ENCODE assay signal across 9 cellular contexts in the genomic region with DNA sequence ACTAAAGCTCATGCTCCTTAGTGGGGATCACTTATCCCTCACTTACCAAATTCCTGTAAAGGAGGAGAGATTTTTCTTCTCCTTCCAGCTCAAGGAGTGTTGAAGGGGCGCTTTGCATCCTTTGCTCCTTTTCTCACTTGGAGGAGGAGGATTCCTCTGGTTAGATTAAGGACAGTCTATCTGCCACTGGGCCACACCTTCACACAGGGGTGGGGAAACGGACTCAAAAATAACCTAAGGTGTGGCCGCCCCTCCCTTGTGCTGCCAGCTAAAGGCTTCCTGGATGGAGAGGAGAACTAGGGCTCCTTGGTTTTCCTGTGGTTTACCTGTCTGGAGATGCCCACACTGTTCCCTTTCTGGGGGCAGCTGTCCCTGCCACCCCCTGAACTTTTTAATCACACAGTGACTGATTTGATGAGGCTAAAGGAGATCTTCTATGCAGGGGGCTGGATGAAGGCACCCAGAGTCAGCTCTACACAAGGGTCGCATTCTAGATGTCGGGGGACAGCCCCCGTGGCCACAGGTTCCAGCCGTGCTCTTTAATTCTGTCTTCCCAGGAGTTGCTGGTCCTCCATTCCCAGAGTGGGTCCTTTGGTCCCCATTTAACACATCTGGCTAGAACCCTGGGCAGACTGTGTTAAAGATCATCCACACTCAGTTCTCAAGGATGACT. TPM values are rescaled to one million over a fixed set of nuclear protein-coding genes. Genes with fewer than 3 reads are reported as not detected.
DNase-seq lines count a peak whose midpoint lies in the region; ATAC-seq and TF ChIP-seq lines count a peak whose summit lies in the region.
"Had no signal": no experiment of that assay in that cellular context is flagged by ENCODE, and none has a peak within 500 bp of the region (broad histone marks: within the 10 kb centered on the region; RNA-seq: fewer than 3 reads in every experiment).

No MANE protein-coding gene starts in this region.

- H3K4me3 ChIP-seq in ACC112 (ENCODE audit: low read depth, low read length) (0 out of 2 replicates have a peak overlapping the region, but pooled peaks have one; percentile 35), muscle layer of duodenum (ENCODE audit: low read depth in 1 of 2, low read length in 2 of 2) (peak overlapping the region; percentile 20 to 27), MG63 (no peak overlapping the region)
- H3K4me3 ChIP-seq: HAP-1 had no signal

- H3K4me3 Mint-ChIP-seq in activated T-helper 2 cell treated with anti-CD3 and anti-CD28 coated beads, Interferon-gamma antibody, Interleukin-2, Interleukin-4, amounts not matched to agents 10 μg/mL and 5 μg/mL and 100 μg/mL, durations not matched to agents 14 hours and 24 hours and 36 hours (ENCODE audit: low read depth): no peak overlapping the region
- no peak overlapping the region for H3K4me3 Mint-ChIP-seq in MCF 10A (ENCODE audit: unreplicated experiment)

- intact Hi-C loops in activated T-helper 2 cell treated with anti-CD3 and anti-CD28 coated beads, Interferon-gamma antibody, Interleukin-2, Interleukin-4, amounts not matched to agents 10 μg/mL and 5 μg/mL and 100 μg/mL, durations not matched to agents 14 hours and 24 hours and 36 hours (cut with micrococcal nuclease): loop anchor here (1.0 to 5.0 kb wide), 2 partner anchors 14 to 34 kb away; partner anchors contain the start of gene GLRX
- intact Hi-C loops in MCF 10A (cut with micrococcal nuclease): no loop called here

- H3K27ac ChIP-seq in ACC112 (ENCODE audit: low read depth, low read length) (peak overlapping the region; percentile 64), muscle layer of duodenum (ENCODE audit: low read length) (peak overlapping the region; percentile 74)

- H3K27me3 Mint-ChIP-seq in activated T-helper 2 cell treated with anti-CD3 and anti-CD28 coated beads, Interferon-gamma antibody, Interleukin-2, Interleukin-4, amounts not matched to agents 10 μg/mL and 5 μg/mL and 100 μg/mL, durations not matched to agents 14 hours and 24 hours and 36 hours (ENCODE audit: low read depth): no peaks in the 10 kb centered on the region
- no peaks in the 10 kb centered on the region for H3K27me3 Mint-ChIP-seq in MCF 10A (ENCODE audit: insufficient read depth, unreplicated experiment)

- BruUV-seq in MCF 10A (replicated peaks; lab: Mats Ljungman, UMichigan): no TSS peak

- H3K27ac Mint-ChIP-seq in activated T-helper 2 cell treated with anti-CD3 and anti-CD28 coated beads, Interferon-gamma antibody, Interleukin-2, Interleukin-4, amounts not matched to agents 10 μg/mL and 5 μg/mL and 100 μg/mL, durations not matched to agents 14 hours and 24 hours and 36 hours: peak overlapping the region; percentile 60
- H3K27ac Mint-ChIP-seq in MCF 10A (ENCODE audit: low read depth, unreplicated experiment): no peak overlapping the region

- H3K9me3 ChIP-seq in muscle layer of duodenum (ENCODE audit: control insufficient read depth in 1 of 2, low read length in 2 of 2): no peaks in the 10 kb centered on the region
- no peaks in the 10 kb centered on the region for H3K9me3 ChIP-seq in MG63
- H3K9me3 ChIP-seq: HAP-1 had no signal

- DNase-seq in activated T-helper 2 cell treated with anti-CD3 and anti-CD28 coated beads, Interferon-gamma antibody, Interleukin-2, Interleukin-4, amounts not matched to agents 10 μg/mL and 5 μg/mL and 100 μg/mL, durations not matched to agents 14 hours and 24 hours and 36 hours (ENCODE audit: low spot score): no peak
- no peak for DNase-seq in MCF 10A (ENCODE audit: unreplicated experiment)
- no peak for DNase-seq in MG63
- no peak for DNase-seq in NCI-H69 (lab: John Stamatoyannopoulos, UW)
- DNase-seq in NCI-H446 (lab: John Stamatoyannopoulos, UW): no peak

- H3K36me3 ChIP-seq in ACC112 (ENCODE audit: insufficient read depth, low read length): no peaks in the 10 kb centered on the region; the same call in 1 of the 2 replicates
- no peaks in the 10 kb centered on the region for H3K36me3 ChIP-seq in muscle layer of duodenum (ENCODE audit: control insufficient read depth in 1 of 2, insufficient read depth in 2 of 2, low read length in 2 of 2)
- peaks cover 1% of the 10 kb centered on the region; the same call in 1 of the 2 replicates for H3K36me3 ChIP-seq in MG63
- H3K36me3 ChIP-seq: HAP-1 had no signal

- H2AFZ ChIP-seq in ACC112 (ENCODE audit: low read length, unreplicated experiment): no peak overlapping the region

- TF ChIP-seq CTCF in MCF 10A (IDR thresholded peaks at IDR 0.05; ENCODE audit: unreplicated experiment): no peak

- H3K4me1 Mint-ChIP-seq in activated T-helper 2 cell treated with anti-CD3 and anti-CD28 coated beads, Interferon-gamma antibody, Interleukin-2, Interleukin-4, amounts not matched to agents 10 μg/mL and 5 μg/mL and 100 μg/mL, durations not matched to agents 14 hours and 24 hours and 36 hours (ENCODE audit: low read depth): peaks cover 46% of the 10 kb centered on the region
- H3K4me1 Mint-ChIP-seq in MCF 10A (ENCODE audit: insufficient read depth, unreplicated experiment): peaks cover 3% of the 10 kb centered on the region

- CTCF ChIA-PET in MCF 10A (lab: Yijun Ruan, JAX): interaction anchor here (0.6 to 2.4 kb wide), 6 partner anchors 13 to 152 kb away, joined by 3 to 17 read pairs (median 4); no protein-coding TSS in a partner anchor

- POLR2A ChIA-PET in MCF 10A (lab: Yijun Ruan, JAX): no interaction called here

- peaks cover 13% of the 10 kb centered on the region for H3K36me3 Mint-ChIP-seq in activated T-helper 2 cell treated with anti-CD3 and anti-CD28 coated beads, Interferon-gamma antibody, Interleukin-2, Interleukin-4, amounts not matched to agents 10 μg/mL and 5 μg/mL and 100 μg/mL, durations not matched to agents 14 hours and 24 hours and 36 hours (ENCODE audit: low read depth)
- H3K36me3 Mint-ChIP-seq in MCF 10A (ENCODE audit: insufficient read depth, unreplicated experiment): no peaks in the 10 kb centered on the region

- no peaks in the 10 kb centered on the region for H3K9me3 Mint-ChIP-seq in activated T-helper 2 cell treated with anti-CD3 and anti-CD28 coated beads, Interferon-gamma antibody, Interleukin-2, Interleukin-4, amounts not matched to agents 10 μg/mL and 5 μg/mL and 100 μg/mL, durations not matched to agents 14 hours and 24 hours and 36 hours
- H3K9me3 Mint-ChIP-seq in MCF 10A (ENCODE audit: unreplicated experiment): no peaks in the 10 kb centered on the region

- H3K27me3 ChIP-seq in ACC112 (ENCODE audit: insufficient read depth, low read length) (no peaks in the 10 kb centered on the region), muscle layer of duodenum (ENCODE audit: low read depth, low read length) (no peaks in the 10 kb centered on the region), MG63 (no peaks in the 10 kb centered on the region)

- H3K4me1 ChIP-seq in ACC112 (ENCODE audit: control insufficient read depth, insufficient read depth, low read length, unreplicated experiment) (peaks cover 41% of the 10 kb centered on the region), muscle layer of duodenum (ENCODE audit: control insufficient read depth in 1 of 2, insufficient read depth in 2 of 2, low read length in 2 of 2) (peaks cover 26 to 30% of the 10 kb centered on the region in 2 donors)

- no peaks in the 10 kb centered on the region for H3K79me2 ChIP-seq in ACC112 (ENCODE audit: control insufficient read depth, insufficient read depth, low read length, unreplicated experiment)

- ATAC-seq in GM21360 (IDR thresholded peaks at IDR 0.05; ENCODE audit: unreplicated experiment): peak; percentile 4

RNA-seq across cellular contexts. Expression of gene GLRX, which starts 14.4 kb away (rescaled TPM):
- total RNA-seq in activated T-helper 2 cell treated with anti-CD3 and anti-CD28 coated beads, Interferon-gamma antibody, Interleukin-2, Interleukin-4, amounts not matched to agents 10 μg/mL and 5 μg/mL and 100 μg/mL, durations not matched to agents 14 hours and 24 hours and 36 hours: 14.9 and 18.5 TPM in 2 replicates
- 41.4 and 59.2 TPM in 2 replicates for total RNA-seq in MCF 10A (2022)
- total RNA-seq in MG63 (2014; rRNA removed; shearing (Covaris generic); ENCODE audit: low replicate concordance): 87.3 and 120 TPM in 2 replicates
